8 cellular contexts compared by ENCODE assay signal in genomic region chrX:20265726-20266681, GRCh38. TPM values are rescaled to one million over a fixed set of nuclear protein-coding genes. Genes with fewer than 3 reads are reported as not detected.
A peak's percentile ranks its signal among the peaks of the same experiment; 100 is the strongest.
DNase-seq lines count a peak whose midpoint lies in the region; ATAC-seq, FAIRE-seq and TF ChIP-seq lines count a peak whose summit lies in the region.

No MANE protein-coding gene starts in this region.

- peaks cover 53% of the 10 kb centered on the region for H3K79me2 ChIP-seq in HepG2 (ENCODE audit: insufficient read depth, low read length)

- POLR2A ChIA-PET in HepG2 (lab: Yijun Ruan, JAX), result interaction anchor here (0.6 to 3.3 kb wide), 3 partner anchors 96 to 214 kb away, joined by 3 to 15 read pairs (median 3); no protein-coding TSS in a partner anchor

- no peaks in the 10 kb centered on the region for H3K9me3 ChIP-seq in WERI-Rb-1 (ENCODE audit: severe bottlenecking)
- H3K9me3 ChIP-seq in colonic mucosa, result no peaks in the 10 kb centered on the region
- no peaks in the 10 kb centered on the region for H3K9me3 ChIP-seq in HepG2 (ENCODE audit: low read length)

- H3K4me3 ChIP-seq in AG09309 (ENCODE audit: control insufficient read depth, low read depth, low read length) (peak overlapping the region; percentile 70), WERI-Rb-1 (ENCODE audit: low read depth, low read length) (peak overlapping the region; percentile 58), colonic mucosa (peak overlapping the region; percentile 52), HepG2 (replicated peaks in 1 of 3; ENCODE audit: insufficient read depth in 1 of 3, low read depth in 2 of 3, low read length in 3 of 3) (peak overlapping the region; percentile 72 to 93 (median 79))

- TF ChIP-seq RAD21 in HepG2 (CRISPR knock-in tag; IDR thresholded peaks at IDR 0.05), result no peak

- ATAC-seq in GM19324 (IDR thresholded peaks at IDR 0.05; ENCODE audit: low FRiP score, unreplicated experiment) (peak; percentile 30), HG03432 (IDR thresholded peaks at IDR 0.05; ENCODE audit: unreplicated experiment) (peak; percentile 14), HepG2 (no peak), GM19023 (IDR thresholded peaks at IDR 0.05; ENCODE audit: unreplicated experiment) (no peak)

- intact Hi-C loops in colonic mucosa (cut with DNase I) (no loop called here), HepG2 (cut with micrococcal nuclease; ENCODE audit: unreplicated experiment) (no loop called here)

- H3K27ac ChIP-seq in WERI-Rb-1 (peak overlapping the region; percentile 44; the same call in 1 of the 2 replicates), colonic mucosa (peak overlapping the region; percentile 76), HepG2 (ENCODE audit: extremely low read length, insufficient read depth, low read length) (peak overlapping the region; percentile 90)

- H3K36me3 ChIP-seq in WERI-Rb-1, result no peaks in the 10 kb centered on the region
- H3K36me3 ChIP-seq in colonic mucosa, result no peaks in the 10 kb centered on the region
- H3K36me3 ChIP-seq in HepG2 (replicated peaks in 1 of 2; ENCODE audit: control insufficient read depth in 1 of 2, insufficient read depth in 2 of 2, low read length in 2 of 2), result no peaks in the 10 kb centered on the region; a peak in 2 of 5 replicates

- FAIRE-seq in HepG2 (lab: Jason Lieb, UNC), result no peak

- H3K4me1 ChIP-seq in colonic mucosa (no peaks in the 10 kb centered on the region), HepG2 (ENCODE audit: insufficient read depth, low read length) (peaks cover 49% of the 10 kb centered on the region)

- H3K27me3 ChIP-seq in WERI-Rb-1 (ENCODE audit: insufficient read depth, low read depth, severe bottlenecking), result peaks cover 38% of the 10 kb centered on the region
- H3K27me3 ChIP-seq in colonic mucosa, result no peaks in the 10 kb centered on the region
- no peaks in the 10 kb centered on the region; a peak in 1 of 5 replicates for H3K27me3 ChIP-seq in HepG2 (ENCODE audit: control insufficient read depth in 1 of 2, insufficient read depth in 2 of 2, low read length in 2 of 2)

- TSS peak; percentile 92 for BruUV-seq in HepG2 (replicated peaks; lab: Mats Ljungman, UMichigan)

- 0 out of 4 replicates have a peak, but pooled peaks of 1 of the 2 experiments have one; percentile 10 for TF ChIP-seq POLR2A in HepG2 (IDR thresholded peaks at IDR 0.05; ENCODE audit: insufficient read depth in 1 of 2, low read depth in 2 of 2, low read length in 2 of 2)

- in situ Hi-C loops in HepG2 (cut with HindIII; ENCODE audit: extremely low pct_ligation_motif_present, low pct_unique_long_range_greater_than_20kb), result loop anchor here (10.0 kb wide), 1 partner anchor 99 kb away; no protein-coding TSS in a partner anchor

- DNase-seq in AG09309 (ENCODE audit: low read depth) (no peak), WERI-Rb-1 (peak; percentile 24), colonic mucosa (peak; percentile 27), HepG2 (ENCODE audit: low spot score) (no peak)
- DNase-seq in stimulated activated naive CD4-positive, alpha-beta T cell treated with Interleukin-2 at 50 U/mL for 16 hours (lab: John Stamatoyannopoulos, UW), result peak; percentile 37

- 0% methylated on average over 2 of the region's 75 CpGs for WGBS in HepG2 (ENCODE audit: low lambda C conversion rate)

- TF ChIP-seq CTCF in AG09309 (IDR thresholded peaks at IDR 0.05; ENCODE audit: control insufficient read depth, insufficient read depth, low read depth, low read length, missing control alignments) (no peak), WERI-Rb-1 (IDR thresholded peaks at IDR 0.05; ENCODE audit: low read depth, low read length) (no peak), colonic mucosa (IDR thresholded peaks at IDR 0.05) (no peak), HepG2 (CRISPR knock-in tag; IDR thresholded peaks at IDR 0.05) (no peak)

- TF ChIP-seq EP300 in HepG2 (IDR thresholded peaks at IDR 0.05; ENCODE audit: low read depth in 2 of 2, low read length in 2 of 2) (no peak), HepG2 (CRISPR knock-in tag; IDR thresholded peaks at IDR 0.05; ENCODE audit: borderline replicate concordance) (no peak)

- peak overlapping the region; percentile 87; the same call in 1 of the 2 replicates for H3K4me2 ChIP-seq in HepG2 (ENCODE audit: low read depth, low read length)

- H4K20me1 ChIP-seq in HepG2 (ENCODE audit: insufficient read depth, low read length), result peaks cover 7% of the 10 kb centered on the region; the same call in 1 of the 2 replicates

- CTCF ChIA-PET in HepG2 (lab: Yijun Ruan, JAX; ENCODE audit: low intra/inter-chr PET ratio, low total read pairs), result no interaction called here

- H2AFZ ChIP-seq in HepG2 (ENCODE audit: low read length), result no peak overlapping the region

- H3K9ac ChIP-seq in colonic mucosa (ENCODE audit: low read depth in 2 of 2, low read length in 2 of 2) (peak overlapping the region; percentile 54 to 73), HepG2 (ENCODE audit: insufficient read depth, low read depth, low read length) (peak overlapping the region; percentile 96)

TF ChIP-seq in HepG2, 621 proteins besides CTCF, POLR2A, EP300 and RAD21 (continues in another document):
- TF ChIP-seq, protein P1, sequence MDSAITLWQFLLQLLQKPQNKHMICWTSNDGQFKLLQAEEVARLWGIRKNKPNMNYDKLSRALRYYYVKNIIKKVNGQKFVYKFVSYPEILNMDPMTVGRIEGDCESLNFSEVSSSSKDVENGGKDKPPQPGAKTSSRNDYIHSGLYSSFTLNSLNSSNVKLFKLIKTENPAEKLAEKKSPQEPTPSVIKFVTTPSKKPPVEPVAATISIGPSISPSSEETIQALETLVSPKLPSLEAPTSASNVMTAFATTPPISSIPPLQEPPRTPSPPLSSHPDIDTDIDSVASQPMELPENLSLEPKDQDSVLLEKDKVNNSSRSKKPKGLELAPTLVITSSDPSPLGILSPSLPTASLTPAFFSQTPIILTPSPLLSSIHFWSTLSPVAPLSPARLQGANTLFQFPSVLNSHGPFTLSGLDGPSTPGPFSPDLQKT (CRISPR knock-in tag; IDR thresholded peaks at IDR 0.05; ENCODE audit: borderline replicate concordance), result no peak
- TF ChIP-seq ASH2L (IDR thresholded peaks at IDR 0.05; ENCODE audit: insufficient read length, low read depth, low read length) (peak; percentile 30), SYNCRIP (IDR thresholded peaks at IDR 0.05; ENCODE audit: insufficient read depth, low read depth, low read length) (no peak), CCAR2 (optimal IDR thresholded peaks at IDR 0.05; ENCODE audit: low read depth, low read length) (no peak), STAT5B (CRISPR knock-in tag; IDR thresholded peaks at IDR 0.05) (no peak), ATF7 (IDR thresholded peaks at IDR 0.05) (no peak), ATF7 (CRISPR knock-in tag; IDR thresholded peaks at IDR 0.05) (no peak), ZNF614 (CRISPR knock-in tag; IDR thresholded peaks at IDR 0.05; ENCODE audit: borderline replicate concordance) (no peak), POLR2AphosphoS2 (IDR thresholded peaks at IDR 0.05; ENCODE audit: low read depth, low read length) (no peak), ZNF772 (CRISPR knock-in tag; IDR thresholded peaks at IDR 0.05) (no peak), SCMH1 (CRISPR knock-in tag; IDR thresholded peaks at IDR 0.05; ENCODE audit: borderline replicate concordance) (no peak), YEATS4 (CRISPR knock-in tag; IDR thresholded peaks at IDR 0.05; ENCODE audit: borderline replicate concordance) (no peak), THYN1 (CRISPR knock-in tag; IDR thresholded peaks at IDR 0.05; ENCODE audit: borderline replicate concordance, low read depth) (no peak), KAT7 (CRISPR knock-in tag; IDR thresholded peaks at IDR 0.05; ENCODE audit: borderline replicate concordance) (no peak; the same call in 1 of the 2 replicates)
- TF ChIP-seq, protein P2, sequence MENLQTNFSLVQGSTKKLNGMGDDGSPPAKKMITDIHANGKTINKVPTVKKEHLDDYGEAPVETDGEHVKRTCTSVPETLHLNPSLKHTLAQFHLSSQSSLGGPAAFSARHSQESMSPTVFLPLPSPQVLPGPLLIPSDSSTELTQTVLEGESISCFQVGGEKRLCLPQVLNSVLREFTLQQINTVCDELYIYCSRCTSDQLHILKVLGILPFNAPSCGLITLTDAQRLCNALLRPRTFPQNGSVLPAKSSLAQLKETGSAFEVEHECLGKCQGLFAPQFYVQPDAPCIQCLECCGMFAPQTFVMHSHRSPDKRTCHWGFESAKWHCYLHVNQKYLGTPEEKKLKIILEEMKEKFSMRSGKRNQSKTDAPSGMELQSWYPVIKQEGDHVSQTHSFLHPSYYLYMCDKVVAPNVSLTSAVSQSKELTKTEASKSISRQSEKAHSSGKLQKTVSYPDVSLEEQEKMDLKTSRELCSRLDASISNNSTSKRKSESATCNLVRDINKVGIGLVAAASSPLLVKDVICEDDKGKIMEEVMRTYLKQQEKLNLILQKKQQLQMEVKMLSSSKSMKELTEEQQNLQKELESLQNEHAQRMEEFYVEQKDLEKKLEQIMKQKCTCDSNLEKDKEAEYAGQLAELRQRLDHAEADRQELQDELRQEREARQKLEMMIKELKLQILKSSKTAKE (CRISPR knock-in tag; IDR thresholded peaks at IDR 0.05; ENCODE audit: borderline replicate concordance), result 0 out of 2 replicates have a peak, but pooled peaks have one; percentile 3

RNA-seq across cellular contexts. Expression of gene RPS6KA3, which starts 0.7 kb away (rescaled TPM):
- total RNA-seq in colonic mucosa, result 100 to 1,000 TPM in 1 of 2 donors, 10 to 100 TPM in 1; 77.0 to 110 TPM
- total RNA-seq in HepG2 (2016; rRNA removed; fragmentation: Illumina TruSeq; extraction: Trizol), result 357 and 581 TPM in 2 replicates
- total RNA-seq in HepG2 (2016; cell fraction: cytosol; rRNA removed; fragmentation: Illumina TruSeq; extraction: Trizol; ENCODE audit: low read depth), result 39.1 and 45.2 TPM in 2 replicates
- 349 and 590 TPM in 2 replicates for total RNA-seq in HepG2 (2016; cell fraction: insoluble cytoplasmic fraction; rRNA removed; fragmentation: Illumina TruSeq; extraction: Trizol)
- total RNA-seq in HepG2 (2016; cell fraction: membrane; rRNA removed; fragmentation: Illumina TruSeq; extraction: Trizol), result 147 and 153 TPM in 2 replicates
- total RNA-seq in HepG2 (2016; cell fraction: nucleus; rRNA removed; fragmentation: Illumina TruSeq; extraction: Trizol), result 192 and 216 TPM in 2 replicates
- 227 and 314 TPM in 2 replicates for polyA plus RNA-seq in HepG2 (2011; rRNA removed)
- polyA plus RNA-seq in HepG2 (2011; cell fraction: cytosol; rRNA removed), result 147 and 185 TPM in 2 replicates
- polyA plus RNA-seq in HepG2 (2011; cell fraction: nucleus; rRNA removed), result 92.7 and 110 TPM in 2 replicates
- polyA plus RNA-seq in HepG2 (2012), result 161 and 256 TPM in 2 replicates
- 11.1 and 12.4 TPM in 2 replicates for polyA plus RNA-seq in HepG2 (2016; cell fraction: cytosol; fragmentation: Illumina TruSeq; extraction: Trizol; ENCODE audit: low read depth)
- 353 and 377 TPM in 2 replicates for polyA plus RNA-seq in HepG2 (2016; cell fraction: insoluble cytoplasmic fraction; fragmentation: Illumina TruSeq; extraction: Trizol; ENCODE audit: low read depth)
- polyA plus RNA-seq in HepG2 (2016; cell fraction: membrane; fragmentation: Illumina TruSeq; extraction: Trizol; ENCODE audit: low read depth), result 48.9 and 49.3 TPM in 2 replicates
- 170 and 191 TPM in 2 replicates for polyA plus RNA-seq in HepG2 (2016; cell fraction: nucleus; fragmentation: Illumina TruSeq; extraction: Trizol; ENCODE audit: insufficient read depth, low read depth)
- polyA minus RNA-seq in HepG2 (2011; rRNA and poly(A)+ RNA removed; ENCODE audit: low replicate concordance), result 81.9 and 319 TPM in 2 replicates
- polyA minus RNA-seq in HepG2 (2011; cell fraction: cytosol; rRNA and poly(A)+ RNA removed), result 374 and 443 TPM in 2 replicates
- polyA minus RNA-seq in HepG2 (2011; cell fraction: nucleus; rRNA and poly(A)+ RNA removed), result 200 and 259 TPM in 2 replicates

Comparison
In these comparisons a context has a peak if more than half of its experiments do, and no peak if none do; other contexts are left out.
1. DNase-seq: peak in WERI-Rb-1 (single experiment), colonic mucosa (single experiment) and stimulated activated naive CD4-positive, alpha-beta T cell treated with Interleukin-2 at 50 U/mL for 16 hours (single experiment); none in AG09309 (single experiment) and HepG2 (single experiment).
2. ATAC-seq: peak in GM19324 (single experiment) and HG03432 (single experiment); none in HepG2 (single experiment) and GM19023 (single experiment).
3. Peak in every context shown above with its lines, with median percentiles within 50 percentile points of each other: H3K4me3 ChIP-seq and H3K27ac ChIP-seq.